ENCODE assay signal across 1 cellular context in the genomic region with DNA sequence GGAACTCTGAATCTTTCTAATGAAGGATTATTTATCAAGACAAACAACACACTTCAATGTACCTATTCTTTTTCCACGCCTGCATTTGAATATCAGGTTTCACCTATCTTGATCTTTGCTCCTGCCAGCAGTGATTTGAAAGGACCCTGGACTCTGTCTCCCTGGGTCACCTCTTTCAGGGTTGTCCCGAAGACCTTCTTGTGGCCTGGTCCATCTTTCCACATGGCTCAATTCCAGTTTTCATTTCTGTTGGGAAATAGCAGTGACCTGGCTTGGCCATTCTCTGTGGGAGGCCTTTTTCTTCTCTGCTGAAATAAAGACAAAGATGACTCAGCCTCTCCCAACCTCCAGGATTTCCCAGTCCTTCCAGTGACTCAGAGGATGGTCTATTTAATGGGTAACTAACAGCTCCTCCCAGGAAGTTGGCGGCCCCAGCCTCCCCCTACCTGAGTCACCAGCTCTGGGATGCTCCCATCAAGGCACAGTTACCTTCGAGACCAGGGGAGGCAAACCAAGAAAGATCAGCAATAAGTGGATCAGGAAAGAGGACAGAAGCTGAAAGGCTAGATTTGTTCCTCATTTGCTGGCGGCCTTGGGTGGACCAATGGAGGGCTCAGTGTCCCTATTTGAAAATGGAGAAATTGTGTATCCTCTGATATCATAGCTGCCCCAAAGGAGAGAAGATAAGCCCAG.
TF ChIP-seq lines count a peak whose summit lies in the region.

No MANE protein-coding gene starts in this region.

TF ChIP-seq in HepG2, 621 proteins besides CTCF, POLR2A, EP300 and RAD21 (continued from another document and continues in another):
- TF ChIP-seq, protein P1, sequence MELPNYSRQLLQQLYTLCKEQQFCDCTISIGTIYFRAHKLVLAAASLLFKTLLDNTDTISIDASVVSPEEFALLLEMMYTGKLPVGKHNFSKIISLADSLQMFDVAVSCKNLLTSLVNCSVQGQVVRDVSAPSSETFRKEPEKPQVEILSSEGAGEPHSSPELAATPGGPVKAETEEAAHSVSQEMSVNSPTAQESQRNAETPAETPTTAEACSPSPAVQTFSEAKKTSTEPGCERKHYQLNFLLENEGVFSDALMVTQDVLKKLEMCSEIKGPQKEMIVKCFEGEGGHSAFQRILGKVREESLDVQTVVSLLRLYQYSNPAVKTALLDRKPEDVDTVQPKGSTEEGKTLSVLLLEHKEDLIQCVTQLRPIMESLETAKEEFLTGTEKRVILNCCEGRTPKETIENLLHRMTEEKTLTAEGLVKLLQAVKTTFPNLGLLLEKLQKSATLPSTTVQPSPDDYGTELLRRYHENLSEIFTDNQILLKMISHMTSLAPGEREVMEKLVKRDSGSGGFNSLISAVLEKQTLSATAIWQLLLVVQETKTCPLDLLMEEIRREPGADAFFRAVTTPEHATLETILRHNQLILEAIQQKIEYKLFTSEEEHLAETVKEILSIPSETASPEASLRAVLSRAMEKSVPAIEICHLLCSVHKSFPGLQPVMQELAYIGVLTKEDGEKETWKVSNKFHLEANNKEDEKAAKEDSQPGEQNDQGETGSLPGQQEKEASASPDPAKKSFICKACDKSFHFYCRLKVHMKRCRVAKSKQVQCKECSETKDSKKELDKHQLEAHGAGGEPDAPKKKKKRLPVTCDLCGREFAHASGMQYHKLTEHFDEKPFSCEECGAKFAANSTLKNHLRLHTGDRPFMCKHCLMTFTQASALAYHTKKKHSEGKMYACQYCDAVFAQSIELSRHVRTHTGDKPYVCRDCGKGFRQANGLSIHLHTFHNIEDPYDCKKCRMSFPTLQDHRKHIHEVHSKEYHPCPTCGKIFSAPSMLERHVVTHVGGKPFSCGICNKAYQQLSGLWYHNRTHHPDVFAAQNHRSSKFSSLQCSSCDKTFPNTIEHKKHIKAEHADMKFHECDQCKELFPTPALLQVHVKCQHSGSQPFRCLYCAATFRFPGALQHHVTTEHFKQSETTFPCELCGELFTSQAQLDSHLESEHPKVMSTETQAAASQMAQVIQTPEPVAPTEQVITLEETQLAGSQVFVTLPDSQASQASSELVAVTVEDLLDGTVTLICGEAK (IDR thresholded peaks at IDR 0.05): no peak
- TF ChIP-seq, protein P1 (CRISPR knock-in tag; IDR thresholded peaks at IDR 0.05): peak; percentile 39; the same call in 1 of the 2 replicates
- TF ChIP-seq ZNF343 (CRISPR knock-in tag; IDR thresholded peaks at IDR 0.05): no peak
- TF ChIP-seq SMYD3 (CRISPR knock-in tag; IDR thresholded peaks at IDR 0.05): peak; percentile 41; the same call in 1 of the 2 replicates
- TF ChIP-seq KDM1A (CRISPR knock-in tag; IDR thresholded peaks at IDR 0.05): peak; percentile 100
- no peak for TF ChIP-seq ZNF577 (CRISPR knock-in tag; IDR thresholded peaks at IDR 0.05; ENCODE audit: borderline replicate concordance, low read depth)
- TF ChIP-seq, protein P2, sequence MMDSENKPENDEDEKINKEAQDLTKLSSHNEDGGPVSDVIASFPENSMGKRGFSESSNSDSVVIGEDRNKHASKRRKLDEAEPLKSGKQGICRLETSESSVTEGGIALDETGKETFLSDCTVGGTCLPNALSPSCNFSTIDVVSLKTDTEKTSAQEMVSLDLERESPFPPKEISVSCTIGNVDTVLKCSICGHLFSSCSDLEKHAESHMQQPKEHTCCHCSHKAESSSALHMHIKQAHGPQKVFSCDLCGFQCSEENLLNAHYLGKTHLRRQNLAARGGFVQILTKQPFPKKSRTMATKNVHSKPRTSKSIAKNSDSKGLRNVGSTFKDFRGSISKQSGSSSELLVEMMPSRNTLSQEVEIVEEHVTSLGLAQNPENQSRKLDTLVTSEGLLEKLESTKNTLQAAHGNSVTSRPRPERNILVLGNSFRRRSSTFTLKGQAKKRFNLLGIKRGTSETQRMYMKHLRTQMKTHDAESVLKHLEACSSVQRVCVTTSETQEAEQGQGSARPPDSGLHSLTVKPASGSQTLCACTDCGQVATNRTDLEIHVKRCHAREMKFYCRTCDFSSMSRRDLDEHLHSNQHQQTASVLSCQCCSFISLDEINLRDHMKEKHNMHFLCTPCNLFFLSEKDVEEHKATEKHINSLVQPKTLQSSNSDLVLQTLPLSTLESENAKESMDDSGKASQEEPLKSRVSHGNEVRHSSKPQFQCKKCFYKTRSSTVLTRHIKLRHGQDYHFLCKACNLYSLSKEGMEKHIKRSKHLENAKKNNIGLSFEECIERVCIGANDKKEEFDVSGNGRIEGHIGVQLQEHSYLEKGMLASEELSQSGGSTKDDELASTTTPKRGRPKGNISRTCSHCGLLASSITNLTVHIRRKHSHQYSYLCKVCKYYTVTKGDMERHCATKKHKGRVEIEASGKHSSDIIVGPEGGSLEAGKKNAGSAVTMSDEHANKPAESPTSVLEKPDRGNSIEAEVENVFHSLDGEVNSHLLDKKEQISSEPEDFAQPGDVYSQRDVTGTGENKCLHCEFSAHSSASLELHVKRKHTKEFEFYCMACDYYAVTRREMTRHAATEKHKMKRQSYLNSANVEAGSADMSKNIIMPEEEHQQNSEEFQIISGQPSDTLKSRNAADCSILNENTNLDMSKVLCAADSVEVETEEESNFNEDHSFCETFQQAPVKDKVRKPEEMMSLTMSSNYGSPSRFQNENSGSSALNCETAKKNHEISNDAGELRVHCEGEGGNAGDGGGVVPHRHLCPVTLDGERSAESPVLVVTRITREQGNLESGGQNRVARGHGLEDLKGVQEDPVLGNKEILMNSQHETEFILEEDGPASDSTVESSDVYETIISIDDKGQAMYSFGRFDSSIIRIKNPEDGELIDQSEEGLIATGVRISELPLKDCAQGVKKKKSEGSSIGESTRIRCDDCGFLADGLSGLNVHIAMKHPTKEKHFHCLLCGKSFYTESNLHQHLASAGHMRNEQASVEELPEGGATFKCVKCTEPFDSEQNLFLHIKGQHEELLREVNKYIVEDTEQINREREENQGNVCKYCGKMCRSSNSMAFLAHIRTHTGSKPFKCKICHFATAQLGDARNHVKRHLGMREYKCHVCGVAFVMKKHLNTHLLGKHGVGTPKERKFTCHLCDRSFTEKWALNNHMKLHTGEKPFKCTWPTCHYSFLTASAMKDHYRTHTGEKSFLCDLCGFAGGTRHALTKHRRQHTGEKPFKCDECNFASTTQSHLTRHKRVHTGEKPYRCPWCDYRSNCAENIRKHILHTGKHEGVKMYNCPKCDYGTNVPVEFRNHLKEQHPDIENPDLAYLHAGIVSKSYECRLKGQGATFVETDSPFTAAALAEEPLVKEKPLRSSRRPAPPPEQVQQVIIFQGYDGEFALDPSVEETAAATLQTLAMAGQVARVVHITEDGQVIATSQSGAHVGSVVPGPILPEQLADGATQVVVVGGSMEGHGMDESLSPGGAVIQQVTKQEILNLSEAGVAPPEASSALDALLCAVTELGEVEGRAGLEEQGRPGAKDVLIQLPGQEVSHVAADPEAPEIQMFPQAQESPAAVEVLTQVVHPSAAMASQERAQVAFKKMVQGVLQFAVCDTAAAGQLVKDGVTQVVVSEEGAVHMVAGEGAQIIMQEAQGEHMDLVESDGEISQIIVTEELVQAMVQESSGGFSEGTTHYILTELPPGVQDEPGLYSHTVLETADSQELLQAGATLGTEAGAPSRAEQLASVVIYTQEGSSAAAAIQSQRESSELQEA (CRISPR knock-in tag; IDR thresholded peaks at IDR 0.05; ENCODE audit: not compliant biosample characterization): no peak
- peak; percentile 46 for TF ChIP-seq ZBTB21 (CRISPR knock-in tag; IDR thresholded peaks at IDR 0.05)
- no peak for TF ChIP-seq ZNF256 (CRISPR knock-in tag; conservative IDR thresholded peaks at IDR 0.05)
- TF ChIP-seq SP140L (CRISPR knock-in tag; IDR thresholded peaks at IDR 0.05; ENCODE audit: borderline replicate concordance): 0 out of 2 replicates have a peak, but pooled peaks have one; percentile 88
- TF ChIP-seq PPARG (CRISPR knock-in tag; conservative IDR thresholded peaks at IDR 0.05): peak; percentile 82
- TF ChIP-seq EED (CRISPR knock-in tag; IDR thresholded peaks at IDR 0.05): no peak
- TF ChIP-seq KDM4B (CRISPR knock-in tag; IDR thresholded peaks at IDR 0.05): peak; percentile 78
- 0 out of 2 replicates have a peak, but pooled peaks have one; percentile 36 for TF ChIP-seq YEATS4 (CRISPR knock-in tag; IDR thresholded peaks at IDR 0.05; ENCODE audit: borderline replicate concordance)
- TF ChIP-seq NCOA2 (CRISPR knock-in tag; IDR thresholded peaks at IDR 0.05): peak; percentile 90
- TF ChIP-seq, protein P3, sequence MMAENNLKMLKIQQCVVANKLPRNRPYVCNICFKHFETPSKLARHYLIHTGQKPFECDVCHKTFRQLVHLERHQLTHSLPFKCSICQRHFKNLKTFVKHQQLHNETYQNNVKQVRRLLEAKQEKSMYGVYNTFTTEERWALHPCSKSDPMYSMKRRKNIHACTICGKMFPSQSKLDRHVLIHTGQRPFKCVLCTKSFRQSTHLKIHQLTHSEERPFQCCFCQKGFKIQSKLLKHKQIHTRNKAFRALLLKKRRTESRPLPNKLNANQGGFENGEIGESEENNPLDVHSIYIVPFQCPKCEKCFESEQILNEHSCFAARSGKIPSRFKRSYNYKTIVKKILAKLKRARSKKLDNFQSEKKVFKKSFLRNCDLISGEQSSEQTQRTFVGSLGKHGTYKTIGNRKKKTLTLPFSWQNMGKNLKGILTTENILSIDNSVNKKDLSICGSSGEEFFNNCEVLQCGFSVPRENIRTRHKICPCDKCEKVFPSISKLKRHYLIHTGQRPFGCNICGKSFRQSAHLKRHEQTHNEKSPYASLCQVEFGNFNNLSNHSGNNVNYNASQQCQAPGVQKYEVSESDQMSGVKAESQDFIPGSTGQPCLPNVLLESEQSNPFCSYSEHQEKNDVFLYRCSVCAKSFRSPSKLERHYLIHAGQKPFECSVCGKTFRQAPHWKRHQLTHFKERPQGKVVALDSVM (CRISPR knock-in tag; IDR thresholded peaks at IDR 0.05): peak; percentile 77
- TF ChIP-seq ZNF619 (CRISPR knock-in tag; IDR thresholded peaks at IDR 0.05): no peak
- TF ChIP-seq, protein P4, sequence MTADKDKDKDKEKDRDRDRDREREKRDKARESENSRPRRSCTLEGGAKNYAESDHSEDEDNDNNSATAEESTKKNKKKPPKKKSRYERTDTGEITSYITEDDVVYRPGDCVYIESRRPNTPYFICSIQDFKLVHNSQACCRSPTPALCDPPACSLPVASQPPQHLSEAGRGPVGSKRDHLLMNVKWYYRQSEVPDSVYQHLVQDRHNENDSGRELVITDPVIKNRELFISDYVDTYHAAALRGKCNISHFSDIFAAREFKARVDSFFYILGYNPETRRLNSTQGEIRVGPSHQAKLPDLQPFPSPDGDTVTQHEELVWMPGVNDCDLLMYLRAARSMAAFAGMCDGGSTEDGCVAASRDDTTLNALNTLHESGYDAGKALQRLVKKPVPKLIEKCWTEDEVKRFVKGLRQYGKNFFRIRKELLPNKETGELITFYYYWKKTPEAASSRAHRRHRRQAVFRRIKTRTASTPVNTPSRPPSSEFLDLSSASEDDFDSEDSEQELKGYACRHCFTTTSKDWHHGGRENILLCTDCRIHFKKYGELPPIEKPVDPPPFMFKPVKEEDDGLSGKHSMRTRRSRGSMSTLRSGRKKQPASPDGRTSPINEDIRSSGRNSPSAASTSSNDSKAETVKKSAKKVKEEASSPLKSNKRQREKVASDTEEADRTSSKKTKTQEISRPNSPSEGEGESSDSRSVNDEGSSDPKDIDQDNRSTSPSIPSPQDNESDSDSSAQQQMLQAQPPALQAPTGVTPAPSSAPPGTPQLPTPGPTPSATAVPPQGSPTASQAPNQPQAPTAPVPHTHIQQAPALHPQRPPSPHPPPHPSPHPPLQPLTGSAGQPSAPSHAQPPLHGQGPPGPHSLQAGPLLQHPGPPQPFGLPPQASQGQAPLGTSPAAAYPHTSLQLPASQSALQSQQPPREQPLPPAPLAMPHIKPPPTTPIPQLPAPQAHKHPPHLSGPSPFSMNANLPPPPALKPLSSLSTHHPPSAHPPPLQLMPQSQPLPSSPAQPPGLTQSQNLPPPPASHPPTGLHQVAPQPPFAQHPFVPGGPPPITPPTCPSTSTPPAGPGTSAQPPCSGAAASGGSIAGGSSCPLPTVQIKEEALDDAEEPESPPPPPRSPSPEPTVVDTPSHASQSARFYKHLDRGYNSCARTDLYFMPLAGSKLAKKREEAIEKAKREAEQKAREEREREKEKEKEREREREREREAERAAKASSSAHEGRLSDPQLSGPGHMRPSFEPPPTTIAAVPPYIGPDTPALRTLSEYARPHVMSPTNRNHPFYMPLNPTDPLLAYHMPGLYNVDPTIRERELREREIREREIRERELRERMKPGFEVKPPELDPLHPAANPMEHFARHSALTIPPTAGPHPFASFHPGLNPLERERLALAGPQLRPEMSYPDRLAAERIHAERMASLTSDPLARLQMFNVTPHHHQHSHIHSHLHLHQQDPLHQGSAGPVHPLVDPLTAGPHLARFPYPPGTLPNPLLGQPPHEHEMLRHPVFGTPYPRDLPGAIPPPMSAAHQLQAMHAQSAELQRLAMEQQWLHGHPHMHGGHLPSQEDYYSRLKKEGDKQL (CRISPR knock-in tag; IDR thresholded peaks at IDR 0.05; ENCODE audit: low read depth): peak; percentile 54; the same call in 1 of the 2 replicates
- TF ChIP-seq ZNF564 (CRISPR knock-in tag; IDR thresholded peaks at IDR 0.05): peak; percentile 65; the same call in 1 of the 2 replicates
- TF ChIP-seq ZFX (CRISPR knock-in tag; IDR thresholded peaks at IDR 0.05; ENCODE audit: low read depth): peak; percentile 48; the same call in 1 of the 2 replicates
- no peak for TF ChIP-seq NBN (conservative IDR thresholded peaks at IDR 0.05)
- TF ChIP-seq KLF9 (CRISPR knock-in tag; IDR thresholded peaks at IDR 0.05; ENCODE audit: low read depth): peak; percentile 54; the same call in 1 of the 2 replicates
